Comparison of ENCODE assay signal across 36 cellular contexts in the genomic region with DNA sequence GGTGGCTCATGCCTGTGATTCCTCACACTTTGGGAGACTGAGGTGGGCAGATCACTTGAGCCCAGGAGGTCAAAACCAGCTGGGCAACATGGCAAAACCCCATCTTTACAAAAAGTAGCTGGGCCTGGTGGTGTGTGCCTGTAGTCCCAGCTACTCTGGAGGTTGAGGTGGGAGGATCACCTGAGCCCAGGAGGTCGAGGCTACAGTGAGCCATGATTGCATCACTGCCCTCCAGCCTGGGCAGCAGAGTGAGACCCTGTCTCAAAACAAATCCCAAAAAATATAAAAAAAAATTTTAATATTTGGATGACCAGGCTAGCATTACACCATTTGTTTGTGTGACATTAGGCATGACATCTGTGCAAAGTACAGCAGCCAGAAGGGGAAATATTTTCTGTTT. TPM values are rescaled to one million over a fixed set of nuclear protein-coding genes. Genes with fewer than 3 reads are reported as not detected.
"Had no signal": no experiment of that assay in that cellular context is flagged by ENCODE, and none has a peak within 500 bp of the region (broad histone marks: within the 10 kb centered on the region; RNA-seq: fewer than 3 reads in every experiment).

No MANE protein-coding gene starts in this region.

- H3K27me3 Mint-ChIP-seq: activated CD4-positive, alpha-beta memory T cell treated with anti-CD3 and anti-CD28 coated beads, Interleukin-2, amount 10 ng/mL, durations not matched to agents 7 days and 5 days; activated CD4-positive, alpha-beta T cell treated with anti-CD3 and anti-CD28 coated beads for 36 hours; activated CD4-positive, alpha-beta T cell treated with anti-CD3 and anti-CD28 coated beads, Interleukin-2, amount 10 ng/mL, durations not matched to agents 7 days and 5 days; activated CD8-positive, alpha-beta memory T cell treated with anti-CD3 and anti-CD28 coated beads, Interleukin-2, amount 10 ng/mL, durations not matched to agents 7 days and 5 days; activated naive CD4-positive, alpha-beta T cell treated with anti-CD3 and anti-CD28 coated beads, Interleukin-2, amount 10 ng/mL, durations not matched to agents 7 days and 5 days; activated naive CD4-positive, alpha-beta T cell treated with anti-CD3 and anti-CD28 coated beads, Interleukin-2, amount 50 U/mL, for 24 hours; activated naive CD8-positive, alpha-beta T cell; activated naive CD8-positive, alpha-beta T cell treated with anti-CD3 and anti-CD28 coated beads, Interleukin-2, amount 10 ng/mL, durations not matched to agents 7 days and 5 days; activated naive CD8-positive, alpha-beta T cell treated with anti-CD3 and anti-CD28 coated beads, Interleukin-2, amount 50 U/mL, for 24 hours; activated T-cell treated with anti-CD3 and anti-CD28 coated beads, Interleukin-2, amount 50 U/mL, for 24 hours; brain; central memory CD8-positive, alpha-beta T cell had no signal

- H3K4me1 ChIP-seq: ascending aorta had no signal

- ATAC-seq: activated CD4-positive, alpha-beta T cell treated with anti-CD3 and anti-CD28 coated beads for 36 hours; activated CD4-positive, CD25-positive, alpha-beta regulatory T cell treated with anti-CD3 and anti-CD28 coated beads, Interleukin-2, amount 50 U/mL, for 24 hours; activated CD8-positive, alpha-beta memory T cell treated with anti-CD3 and anti-CD28 coated beads, Interleukin-2, amount 10 ng/mL, durations not matched to agents 7 days and 5 days; activated CD8-positive, alpha-beta T cell treated with anti-CD3 and anti-CD28 coated beads, Interleukin-2, amount 10 ng/mL, durations not matched to agents 7 days and 5 days; activated naive CD8-positive, alpha-beta T cell treated with anti-CD3 and anti-CD28 coated beads, Interleukin-2, amount 50 U/mL, for 24 hours had no signal

- H3K4me3 ChIP-seq: ascending aorta had no signal

- H3K9me3 Mint-ChIP-seq: activated CD4-positive, alpha-beta memory T cell treated with anti-CD3 and anti-CD28 coated beads, Interleukin-2, amount 10 ng/mL, durations not matched to agents 7 days and 5 days; activated CD4-positive, alpha-beta T cell treated with anti-CD3 and anti-CD28 coated beads, Interleukin-2, amount 10 ng/mL, durations not matched to agents 7 days and 5 days; activated naive CD4-positive, alpha-beta T cell treated with anti-CD3 and anti-CD28 coated beads, Interleukin-2, amount 10 ng/mL, durations not matched to agents 7 days and 5 days; activated naive CD4-positive, alpha-beta T cell treated with anti-CD3 and anti-CD28 coated beads, Interleukin-2, amount 50 U/mL, for 24 hours; activated naive CD8-positive, alpha-beta T cell treated with anti-CD3 and anti-CD28 coated beads, Interleukin-2, amount 10 ng/mL, durations not matched to agents 7 days and 5 days; activated naive CD8-positive, alpha-beta T cell treated with anti-CD3 and anti-CD28 coated beads, Interleukin-2, amount 50 U/mL, for 24 hours; activated T-cell treated with anti-CD3 and anti-CD28 coated beads, Interleukin-2, amount 50 U/mL, for 24 hours; activated T-helper 2 cell treated with anti-CD3 and anti-CD28 coated beads, Interferon-gamma antibody, Interleukin-2, Interleukin-4, amounts not matched to agents 10 μg/mL and 5 μg/mL and 100 μg/mL, durations not matched to agents 14 hours and 24 hours and 36 hours; brain; central memory CD8-positive, alpha-beta T cell; T-helper 1 cell treated with Interleukin-12 subunit alpha and Interleukin-12 subunit beta and Interleukin-4 antibody, amounts not matched to agents 30 μg/mL and 1 μg/mL, for 36 hours; T-helper 2 cell treated with Interferon-gamma antibody and Interleukin-4, amounts not matched to agents 5 μg/mL and 100 μg/mL, for 36 hours had no signal

- DNase-seq: activated CD4-positive, alpha-beta memory T cell treated with anti-CD3 and anti-CD28 coated beads, Interleukin-2, amount 10 ng/mL, durations not matched to agents 7 days and 5 days; activated CD4-positive, alpha-beta T cell treated with anti-CD3 and anti-CD28 coated beads for 1 hour; activated CD4-positive, alpha-beta T cell treated with anti-CD3 and anti-CD28 coated beads for 36 hours; activated CD4-positive, alpha-beta T cell treated with anti-CD3 and anti-CD28 coated beads for 48 hours; activated CD4-positive, alpha-beta T cell treated with anti-CD3 and anti-CD28 coated beads, Interleukin-2, amount 10 ng/mL, durations not matched to agents 7 days and 5 days; activated CD4-positive, alpha-beta T cell treated with anti-CD3 and anti-CD28 coated beads, Interleukin-2, amount 50 U/mL, for 48 hours; activated CD4-positive, CD25-positive, alpha-beta regulatory T cell; activated CD8-positive, alpha-beta memory T cell treated with anti-CD3 and anti-CD28 coated beads for 24 hours; activated CD8-positive, alpha-beta memory T cell treated with anti-CD3 and anti-CD28 coated beads, Interleukin-2, amount 10 ng/mL, durations not matched to agents 7 days and 5 days; activated CD8-positive, alpha-beta memory T cell treated with anti-CD3 and anti-CD28 coated beads, Interleukin-2, amount 50 U/mL, for 48 hours; activated CD8-positive, alpha-beta T cell treated with anti-CD3 and anti-CD28 coated beads, Interleukin-2, amount 10 ng/mL, durations not matched to agents 7 days and 5 days; activated effector memory CD4-positive, alpha-beta T cell treated with Interleukin-2 at 50 U/mL for 16 hours; activated gamma-delta T cell; activated naive CD4-positive, alpha-beta T cell treated with anti-CD3 and anti-CD28 coated beads, Interleukin-2, amount 10 ng/mL, durations not matched to agents 7 days and 5 days; activated naive CD4-positive, alpha-beta T cell treated with Interleukin-2 at 50 U/mL for 16 hours; activated naive CD8-positive, alpha-beta T cell treated with anti-CD3 and anti-CD28 coated beads, Interleukin-2, amount 10 ng/mL, durations not matched to agents 7 days and 5 days; activated naive CD8-positive, alpha-beta T cell treated with anti-CD3 and anti-CD28 coated beads, Interleukin-2, amount 50 U/mL, for 24 hours; activated T-cell treated with anti-CD3 and anti-CD28 coated beads, Interleukin-2, amount 50 U/mL, for 24 hours; activated T-cell treated with anti-CD3 and anti-CD28 coated beads, Interleukin-2, amount 50 U/mL, for 48 hours; amygdala; anterior cingulate cortex; cerebellar nuclear complex; T-helper 1 cell; T-helper 2 cell; T-helper 9 cell had no signal

- H3K9me3 ChIP-seq: ascending aorta had no signal

- H3K27me3 ChIP-seq: ascending aorta had no signal

- H3K4me3 Mint-ChIP-seq: activated CD4-positive, alpha-beta memory T cell treated with anti-CD3 and anti-CD28 coated beads, Interleukin-2, amount 10 ng/mL, durations not matched to agents 7 days and 5 days; activated CD4-positive, alpha-beta T cell treated with anti-CD3 and anti-CD28 coated beads for 36 hours; activated CD4-positive, alpha-beta T cell treated with anti-CD3 and anti-CD28 coated beads, Interleukin-2, amount 10 ng/mL, durations not matched to agents 7 days and 5 days; activated CD8-positive, alpha-beta memory T cell treated with anti-CD3 and anti-CD28 coated beads, Interleukin-2, amount 10 ng/mL, durations not matched to agents 7 days and 5 days; activated CD8-positive, alpha-beta T cell treated with anti-CD3 and anti-CD28 coated beads, Interleukin-2, amount 10 ng/mL, durations not matched to agents 7 days and 5 days; activated naive CD4-positive, alpha-beta T cell treated with anti-CD3 and anti-CD28 coated beads, Interleukin-2, amount 10 ng/mL, durations not matched to agents 7 days and 5 days; activated naive CD4-positive, alpha-beta T cell treated with anti-CD3 and anti-CD28 coated beads, Interleukin-2, amount 50 U/mL, for 24 hours; activated naive CD8-positive, alpha-beta T cell; activated naive CD8-positive, alpha-beta T cell treated with anti-CD3 and anti-CD28 coated beads, Interleukin-2, amount 10 ng/mL, durations not matched to agents 7 days and 5 days; activated naive CD8-positive, alpha-beta T cell treated with anti-CD3 and anti-CD28 coated beads, Interleukin-2, amount 50 U/mL, for 24 hours; activated T-cell treated with anti-CD3 and anti-CD28 coated beads, Interleukin-2, amount 50 U/mL, for 24 hours; brain; central memory CD8-positive, alpha-beta T cell; T-helper 1 cell treated with Interleukin-12 subunit alpha and Interleukin-12 subunit beta and Interleukin-4 antibody, amounts not matched to agents 30 μg/mL and 1 μg/mL, for 36 hours; T-helper 2 cell treated with Interferon-gamma antibody and Interleukin-4, amounts not matched to agents 5 μg/mL and 100 μg/mL, for 36 hours had no signal

- FAIRE-seq: TTC549 had no signal

- H3K27ac Mint-ChIP-seq: activated CD4-positive, alpha-beta memory T cell treated with anti-CD3 and anti-CD28 coated beads, Interleukin-2, amount 10 ng/mL, durations not matched to agents 7 days and 5 days; activated CD4-positive, alpha-beta T cell treated with anti-CD3 and anti-CD28 coated beads for 36 hours; activated CD4-positive, alpha-beta T cell treated with anti-CD3 and anti-CD28 coated beads, Interleukin-2, amount 10 ng/mL, durations not matched to agents 7 days and 5 days; activated CD8-positive, alpha-beta memory T cell treated with anti-CD3 and anti-CD28 coated beads, Interleukin-2, amount 10 ng/mL, durations not matched to agents 7 days and 5 days; activated CD8-positive, alpha-beta T cell treated with anti-CD3 and anti-CD28 coated beads, Interleukin-2, amount 10 ng/mL, durations not matched to agents 7 days and 5 days; activated naive CD4-positive, alpha-beta T cell treated with anti-CD3 and anti-CD28 coated beads, Interleukin-2, amount 10 ng/mL, durations not matched to agents 7 days and 5 days; activated naive CD4-positive, alpha-beta T cell treated with anti-CD3 and anti-CD28 coated beads, Interleukin-2, amount 50 U/mL, for 24 hours; activated naive CD8-positive, alpha-beta T cell; activated naive CD8-positive, alpha-beta T cell treated with anti-CD3 and anti-CD28 coated beads, Interleukin-2, amount 10 ng/mL, durations not matched to agents 7 days and 5 days; activated naive CD8-positive, alpha-beta T cell treated with anti-CD3 and anti-CD28 coated beads, Interleukin-2, amount 50 U/mL, for 24 hours; activated T-cell treated with anti-CD3 and anti-CD28 coated beads, Interleukin-2, amount 50 U/mL, for 24 hours; activated T-helper 2 cell treated with anti-CD3 and anti-CD28 coated beads, Interferon-gamma antibody, Interleukin-2, Interleukin-4, amounts not matched to agents 10 μg/mL and 5 μg/mL and 100 μg/mL, durations not matched to agents 14 hours and 24 hours and 36 hours; T-helper 1 cell treated with Interleukin-12 subunit alpha and Interleukin-12 subunit beta and Interleukin-4 antibody, amounts not matched to agents 30 μg/mL and 1 μg/mL, for 36 hours; T-helper 2 cell treated with Interferon-gamma antibody and Interleukin-4, amounts not matched to agents 5 μg/mL and 100 μg/mL, for 36 hours had no signal

- H3K4me1 Mint-ChIP-seq: activated CD4-positive, alpha-beta memory T cell treated with anti-CD3 and anti-CD28 coated beads, Interleukin-2, amount 10 ng/mL, durations not matched to agents 7 days and 5 days; activated CD4-positive, alpha-beta T cell treated with anti-CD3 and anti-CD28 coated beads for 36 hours; activated CD4-positive, alpha-beta T cell treated with anti-CD3 and anti-CD28 coated beads, Interleukin-2, amount 10 ng/mL, durations not matched to agents 7 days and 5 days; activated naive CD4-positive, alpha-beta T cell treated with anti-CD3 and anti-CD28 coated beads, Interleukin-2, amount 10 ng/mL, durations not matched to agents 7 days and 5 days; activated naive CD4-positive, alpha-beta T cell treated with anti-CD3 and anti-CD28 coated beads, Interleukin-2, amount 50 U/mL, for 24 hours; activated naive CD8-positive, alpha-beta T cell treated with anti-CD3 and anti-CD28 coated beads, Interleukin-2, amount 10 ng/mL, durations not matched to agents 7 days and 5 days; activated naive CD8-positive, alpha-beta T cell treated with anti-CD3 and anti-CD28 coated beads, Interleukin-2, amount 50 U/mL, for 24 hours; brain had no signal

- H3K27ac ChIP-seq: ascending aorta, VCaP had no signal

RNA-seq across cellular contexts. Expression of a gene that starts 49.7 kb away (rescaled TPM):
- total RNA-seq: activated CD8-positive, alpha-beta T cell treated with anti-CD3 and anti-CD28 coated beads, Interleukin-2, amount 10 ng/mL, durations not matched to agents 7 days and 5 days had no signal
